14 cellular contexts compared by ENCODE assay signal in the genomic region with DNA sequence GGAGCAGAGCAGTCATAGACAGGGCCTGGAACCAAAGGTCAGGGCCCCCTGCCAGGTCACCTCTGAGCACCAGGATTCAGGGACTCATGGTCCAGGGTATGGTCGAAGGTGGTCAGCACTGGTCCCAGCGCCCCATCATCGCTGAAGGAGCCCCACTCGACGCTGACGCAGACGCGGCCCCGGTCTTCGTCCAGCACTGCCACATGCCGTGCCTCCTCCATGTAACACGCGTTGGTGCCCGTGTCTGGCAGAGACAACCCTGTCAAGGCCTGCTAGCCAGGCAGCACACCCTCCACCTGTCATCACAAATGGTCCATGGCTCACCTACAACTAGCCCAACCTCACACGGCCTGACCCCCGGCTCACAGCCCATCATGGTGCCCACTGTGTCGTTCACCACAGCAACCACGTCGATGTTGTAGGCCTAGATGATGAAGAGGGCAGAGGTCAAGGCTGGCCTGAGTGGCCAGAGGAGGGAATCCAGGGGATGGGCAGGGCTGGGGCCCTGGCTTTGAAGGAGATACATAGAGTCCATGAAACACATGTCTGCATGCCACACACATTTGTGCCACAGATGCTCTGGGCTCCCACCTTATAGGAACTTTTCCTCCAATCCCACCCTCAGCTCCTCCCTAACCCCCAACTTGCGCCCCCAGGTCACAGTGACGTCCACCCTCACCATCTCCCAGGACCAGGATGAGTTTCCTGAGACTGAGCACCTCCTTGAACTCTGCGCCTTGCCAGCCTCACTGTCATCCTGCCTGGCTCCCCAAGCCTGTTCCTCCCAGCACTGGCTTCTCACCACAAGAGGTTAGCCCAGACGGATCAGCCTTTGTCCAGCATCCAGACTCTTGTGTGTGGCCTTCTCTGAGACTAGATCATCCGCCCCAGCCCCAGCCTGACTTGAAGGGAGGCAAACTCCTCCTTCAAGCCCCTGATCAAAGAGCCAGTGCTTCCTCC. TPM values are rescaled to one million over a fixed set of nuclear protein-coding genes. Genes with fewer than 3 reads are reported as not detected.
"Had no signal": no experiment of that assay in that cellular context is flagged by ENCODE, and none has a peak within 500 bp of the region (broad histone marks: within the 10 kb centered on the region; RNA-seq: fewer than 3 reads in every experiment).

No MANE protein-coding gene starts in this region.

- ATAC-seq: left lung; stimulated activated effector memory CD8-positive, alpha-beta T cell treated with anti-CD3 and anti-CD28 coated beads, Interleukin-12 subunit alpha, Interleukin-12 subunit beta, amount 100 ng/mL, for 72 hours; upper lobe of right lung had no signal

- H3K36me3 ChIP-seq: colonic mucosa, upper lobe of right lung had no signal

- H3K4me3 ChIP-seq: colonic mucosa, left lung, smooth muscle cell, upper lobe of right lung had no signal

- H3K4me1 ChIP-seq: colonic mucosa, upper lobe of right lung had no signal

- DNase-seq: activated CD4-positive, alpha-beta T cell treated with anti-CD3 and anti-CD28 coated beads, Interleukin-2, amount 10 ng/mL, durations not matched to agents 24 days and 14 days; caudate nucleus; colonic mucosa; effector CD4-positive, alpha-beta T cell; foreskin melanocyte; mesenchymal stem cell; right cardiac atrium; substantia nigra; T-helper 1 cell; upper lobe of right lung had no signal

- H3K4me2 ChIP-seq: smooth muscle cell had no signal

- H3K36me3 Mint-ChIP-seq: stimulated activated effector memory CD8-positive, alpha-beta T cell treated with anti-CD3 and anti-CD28 coated beads, Interleukin-12 subunit alpha, Interleukin-12 subunit beta, amount 100 ng/mL, for 72 hours had no signal

- H3K9me3 ChIP-seq: colonic mucosa, left lung, upper lobe of right lung had no signal

- H3K27me3 ChIP-seq: colonic mucosa, upper lobe of right lung had no signal

- H3K9me3 Mint-ChIP-seq: activated CD4-positive, alpha-beta T cell treated with anti-CD3 and anti-CD28 coated beads, Interleukin-2, amount 10 ng/mL, durations not matched to agents 24 days and 14 days; stimulated activated effector memory CD8-positive, alpha-beta T cell treated with anti-CD3 and anti-CD28 coated beads, Interleukin-12 subunit alpha, Interleukin-12 subunit beta, amount 100 ng/mL, for 72 hours had no signal

- H3K27ac ChIP-seq: colonic mucosa, left lung, upper lobe of right lung had no signal

- H3K27ac Mint-ChIP-seq: activated CD4-positive, alpha-beta T cell treated with anti-CD3 and anti-CD28 coated beads, Interleukin-2, amount 10 ng/mL, durations not matched to agents 24 days and 14 days; stimulated activated effector memory CD8-positive, alpha-beta T cell treated with anti-CD3 and anti-CD28 coated beads, Interleukin-12 subunit alpha, Interleukin-12 subunit beta, amount 100 ng/mL, for 72 hours had no signal

- H3K4me3 Mint-ChIP-seq: activated CD4-positive, alpha-beta T cell treated with anti-CD3 and anti-CD28 coated beads, Interleukin-2, amount 10 ng/mL, durations not matched to agents 24 days and 14 days; stimulated activated effector memory CD8-positive, alpha-beta T cell treated with anti-CD3 and anti-CD28 coated beads, Interleukin-12 subunit alpha, Interleukin-12 subunit beta, amount 100 ng/mL, for 72 hours had no signal

RNA-seq across cellular contexts. Expression of gene HK3, which starts 9.5 kb away (rescaled TPM):
- total RNA-seq: SK-MEL-5, smooth muscle cell had no signal
- polyA plus RNA-seq: smooth muscle cell had no signal
